ENCODE assay signal across 10 cellular contexts in genomic region chr14:91324606-91324950, GRCh38.
DNase-seq lines count a peak whose midpoint lies in the region; ATAC-seq, FAIRE-seq and TF ChIP-seq lines count a peak whose summit lies in the region.
"Had no signal": no experiment of that assay in that cellular context is flagged by ENCODE, and none has a peak within 500 bp of the region (broad histone marks: within the 10 kb centered on the region; RNA-seq: fewer than 3 reads in every experiment).

No MANE protein-coding gene starts in this region.

- H3K4me1 Mint-ChIP-seq in nephron progenitor cell = peaks cover 69% of the 10 kb centered on the region

- ATAC-seq in sciatic nerve (peak; percentile 5), GM18861 (IDR thresholded peaks at IDR 0.05; ENCODE audit: unreplicated experiment) (no peak)

- DNase-seq in DMS79 (lab: John Stamatoyannopoulos, UW) = peak; percentile 95
- DNase-seq in endothelial cell of umbilical vein (ENCODE audit: low read depth, low spot score) = no peak
- DNase-seq in sciatic nerve (ENCODE audit: low spot score) = no peak
- DNase-seq in activated gamma-delta T cell treated with Interleukin-2 at 50 U/mL for 16 hours = no peak
- no peak for DNase-seq in dermis blood vessel endothelial cell
- DNase-seq in nephron progenitor cell = no peak
- DNase-seq: islet precursor cell had no signal

- H3K9me3 ChIP-seq in OCI-LY1 (ENCODE audit: low read length) = no peaks in the 10 kb centered on the region
- no peaks in the 10 kb centered on the region for H3K9me3 ChIP-seq in endothelial cell of umbilical vein (replicated peaks; ENCODE audit: control insufficient read depth, insufficient read depth, low read length)

- H3K36me3 ChIP-seq in OCI-LY1 (ENCODE audit: insufficient read depth, low read length) = peaks cover 93% of the 10 kb centered on the region
- peaks cover 0 to 11% of the 10 kb centered on the region in 2 experiments for H3K36me3 ChIP-seq in endothelial cell of umbilical vein (ENCODE audit: control insufficient read depth in 2 of 2, extremely low read depth in 1 of 2, insufficient read depth in 2 of 2, low read length in 2 of 2)

- no peaks in the 10 kb centered on the region for H3K9me2 ChIP-seq in OCI-LY1 (ENCODE audit: low read depth, low read length)

- intact Hi-C loops in endothelial cell of umbilical vein (cut with micrococcal nuclease) = loop anchor here (1.0 kb wide), 4 partner anchors 22 to 264 kb away; partner anchors contain the start of gene RPS6KA5
- intact Hi-C loops in sciatic nerve (cut with DNase I) = loop anchor here (5.0 kb wide), 2 partner anchors 93 to 468 kb away; partner anchors contain the start of gene CCDC88C

- H3K9ac ChIP-seq in OCI-LY1 (ENCODE audit: low read length) (peak overlapping the region; percentile 49; the same call in 1 of the 2 replicates), endothelial cell of umbilical vein (replicated peaks; ENCODE audit: extremely low read depth, insufficient read depth, low read length) (peak overlapping the region; percentile 34)

- FAIRE-seq in endothelial cell of umbilical vein (lab: Jason Lieb, UNC) = no peak

- TF ChIP-seq CTCF in OCI-LY1 (IDR thresholded peaks at IDR 0.05; ENCODE audit: low read length) = no peak
- no peak for TF ChIP-seq CTCF in endothelial cell of umbilical vein (IDR thresholded peaks at IDR 0.05; ENCODE audit: extremely low read depth in 1 of 2, insufficient read depth in 1 of 2, low read depth in 1 of 2, low read length in 2 of 2)
- no peak for TF ChIP-seq CTCF in nephron progenitor cell (IDR thresholded peaks at IDR 0.05)

- no peaks in the 10 kb centered on the region for H3K9me1 ChIP-seq in endothelial cell of umbilical vein (replicated peaks; ENCODE audit: control insufficient read depth, extremely low read depth, insufficient read depth, low read length)

- no peak overlapping the region for H3K4me3 Mint-ChIP-seq in nephron progenitor cell

- H4K20me1 ChIP-seq in OCI-LY1 (ENCODE audit: insufficient read depth, low read length) = no peaks in the 10 kb centered on the region
- H4K20me1 ChIP-seq in endothelial cell of umbilical vein (replicated peaks; ENCODE audit: control insufficient read depth, extremely low read depth, insufficient read depth, low read length) = no peaks in the 10 kb centered on the region

- H3K36me3 Mint-ChIP-seq in nephron progenitor cell (ENCODE audit: low read depth) = peaks cover 39% of the 10 kb centered on the region

- H3K27me3 ChIP-seq in OCI-LY1 (ENCODE audit: insufficient read depth, low read length) = no peaks in the 10 kb centered on the region
- H3K27me3 ChIP-seq in endothelial cell of umbilical vein (ENCODE audit: control insufficient read depth in 2 of 2, insufficient read depth in 2 of 2, low read length in 2 of 2) = no peaks in the 10 kb centered on the region

- dilution Hi-C loops in endothelial cell of umbilical vein (cut with MboI; ENCODE audit: extremely low pct_ligation_motif_present, low sequenced_read_pairs) = no loop called here

- TSS peak; percentile 83 for BruUV-seq in endothelial cell of umbilical vein (replicated peaks; lab: Mats Ljungman, UMichigan)

- no peaks in the 10 kb centered on the region for H3K79me2 ChIP-seq in OCI-LY1 (ENCODE audit: insufficient read depth, low read length)
- no peaks in the 10 kb centered on the region for H3K79me2 ChIP-seq in endothelial cell of umbilical vein (ENCODE audit: control insufficient read depth, insufficient read depth, low read length)

- H3K27ac Mint-ChIP-seq in nephron progenitor cell = no peak overlapping the region

- H3K27me3 Mint-ChIP-seq in nephron progenitor cell (ENCODE audit: low read depth, poor library complexity) = peaks cover 13% of the 10 kb centered on the region

- H3K4me3 ChIP-seq in OCI-LY1 (ENCODE audit: low read depth, low read length, poor library complexity, severe bottlenecking) (peak overlapping the region; percentile 37), endothelial cell of umbilical vein (replicated peaks in 1 of 3; ENCODE audit: insufficient read depth in 1 of 3, low read depth in 1 of 3, low read length in 3 of 3) (no peak overlapping the region)
- H3K4me3 ChIP-seq: smooth muscle cell had no signal

- TF ChIP-seq POLR2A in endothelial cell of umbilical vein (IDR thresholded peaks at IDR 0.05; ENCODE audit: low read depth, low read length) = no peak

- H3K27ac ChIP-seq in OCI-LY1 (ENCODE audit: low read depth, low read length, poor library complexity, severe bottlenecking) (peak overlapping the region; percentile 95), endothelial cell of umbilical vein (ENCODE audit: insufficient read depth, low read depth, low read length) (peak overlapping the region; percentile 82)

- POLR2A ChIA-PET in endothelial cell of umbilical vein (lab: Charles Lee) = interaction anchor here (0.7 kb wide), 1 partner anchor 92 kb away, joined by 3 read pairs; no protein-coding TSS in a partner anchor

- no peaks in the 10 kb centered on the region for H3K9me3 Mint-ChIP-seq in nephron progenitor cell

- H3K4me1 ChIP-seq in OCI-LY1 (ENCODE audit: insufficient read depth, low read length, severe bottlenecking) (peaks cover 20% of the 10 kb centered on the region), endothelial cell of umbilical vein (ENCODE audit: control insufficient read depth, extremely low read depth, insufficient read depth, low read length) (peaks cover 53% of the 10 kb centered on the region)

- H2AFZ ChIP-seq in OCI-LY1 (ENCODE audit: low read length) = no peak overlapping the region
- no peak overlapping the region for H2AFZ ChIP-seq in endothelial cell of umbilical vein (ENCODE audit: low read depth, low read length)

- H3F3A ChIP-seq in OCI-LY1 (ENCODE audit: insufficient read depth, low read length) = no peaks in the 10 kb centered on the region; the same call in 1 of the 2 replicates

- CTCF ChIA-PET in endothelial cell of umbilical vein (lab: Charles Lee) = interaction anchor here (0.7 to 8.7 kb wide), 14 partner anchors 7 to 672 kb away, joined by 3 to 196 read pairs (median 4); partner anchors contain the start of gene CCDC88C

- H3K4me2 ChIP-seq in OCI-LY1 (ENCODE audit: low read length) = peak overlapping the region; percentile 68
- no peak overlapping the region for H3K4me2 ChIP-seq in endothelial cell of umbilical vein (ENCODE audit: insufficient read depth, low read length)
- H3K4me2 ChIP-seq: smooth muscle cell had no signal

TF ChIP-seq in endothelial cell of umbilical vein, 7 proteins besides CTCF, POLR2A, EP300 and RAD21:
- TF ChIP-seq FOS (IDR thresholded peaks at IDR 0.05; ENCODE audit: borderline replicate concordance, insufficient read depth, low read length) = no peak
- TF ChIP-seq MYC (IDR thresholded peaks at IDR 0.05; ENCODE audit: low read depth, low read length) = no peak
- no peak for TF ChIP-seq GATA2 (IDR thresholded peaks at IDR 0.05; ENCODE audit: insufficient read depth, insufficient read length, low read depth, low read length)
- TF ChIP-seq EZH2 (IDR thresholded peaks at IDR 0.05; ENCODE audit: borderline replicate concordance, low read depth, low read length, severe bottlenecking) = no peak
- no peak for TF ChIP-seq POLR2AphosphoS5 (IDR thresholded peaks at IDR 0.05; ENCODE audit: insufficient read depth, low read depth, low read length)
- no peak for TF ChIP-seq MAX (IDR thresholded peaks at IDR 0.05; ENCODE audit: insufficient read depth, insufficient read length)
- TF ChIP-seq JUN (IDR thresholded peaks at IDR 0.05; ENCODE audit: borderline replicate concordance, insufficient read depth, insufficient read length, low read depth) = no peak
